ENCODE assay signal across 2 cellular contexts in genomic region chr12:47768323-47768811, GRCh38.
TF ChIP-seq lines count a peak whose summit lies in the region.

No MANE protein-coding gene starts in this region.

TF ChIP-seq in Ishikawa, 13 proteins besides CTCF, POLR2A, EP300 and RAD21 (continued from another document):
- TF ChIP-seq REST (IDR thresholded peaks at IDR 0.05; ENCODE audit: low read depth): no peak
TF ChIP-seq in Ishikawa: peak in this region for 8.

TF ChIP-seq in WTC11, 78 proteins besides CTCF, POLR2A, EP300 and RAD21 (continued from another document):
- TF ChIP-seq ZNF281 (CRISPR knock-in tag; IDR thresholded peaks at IDR 0.05) (no peak), NR2C2 (CRISPR knock-in tag; IDR thresholded peaks at IDR 0.05) (no peak), RELA (CRISPR knock-in tag; IDR thresholded peaks at IDR 0.05; ENCODE audit: borderline replicate concordance) (no peak), NR1H2 (CRISPR knock-in tag; IDR thresholded peaks at IDR 0.05) (no peak), FOXP4 (CRISPR knock-in tag; IDR thresholded peaks at IDR 0.05) (no peak), CREM (CRISPR knock-in tag; IDR thresholded peaks at IDR 0.05) (no peak), ATF1 (CRISPR knock-in tag; IDR thresholded peaks at IDR 0.05) (no peak), E2F4 (CRISPR knock-in tag; IDR thresholded peaks at IDR 0.05; ENCODE audit: borderline replicate concordance, low read depth) (no peak), ZMAT4 (CRISPR knock-in tag; IDR thresholded peaks at IDR 0.05) (no peak), MXD4 (CRISPR knock-in tag; IDR thresholded peaks at IDR 0.05; ENCODE audit: borderline replicate concordance) (no peak), ZNF396 (CRISPR knock-in tag; IDR thresholded peaks at IDR 0.05; ENCODE audit: borderline replicate concordance) (no peak), ZNF121 (CRISPR knock-in tag; IDR thresholded peaks at IDR 0.05) (no peak), ATF2 (CRISPR knock-in tag; IDR thresholded peaks at IDR 0.05; ENCODE audit: borderline replicate concordance, low read depth) (no peak), SMAD4 (CRISPR knock-in tag; IDR thresholded peaks at IDR 0.05) (no peak), TP53 (CRISPR knock-in tag; IDR thresholded peaks at IDR 0.05) (no peak), IRF1 (CRISPR knock-in tag; IDR thresholded peaks at IDR 0.05) (no peak), ZNF416 (CRISPR knock-in tag; IDR thresholded peaks at IDR 0.05) (no peak)
